ENCODE assay signal across 16 cellular contexts in the genomic region with DNA sequence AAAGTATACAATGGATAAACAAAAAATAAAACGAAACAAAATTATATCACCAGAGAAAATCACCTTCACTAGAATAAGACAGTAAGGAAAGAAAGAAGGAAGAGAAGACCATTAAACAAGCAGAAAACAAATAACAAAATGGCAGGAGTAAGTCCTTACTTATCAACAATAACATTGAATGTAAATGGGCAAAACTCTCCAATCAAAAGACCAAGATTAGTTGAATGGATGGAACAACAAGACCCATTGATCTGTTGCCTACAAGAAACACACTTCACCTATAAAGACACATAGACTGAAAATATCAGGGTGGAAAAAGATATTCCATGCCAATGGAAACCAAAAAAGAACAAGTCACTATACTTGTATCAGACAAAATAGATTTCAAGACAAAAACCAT. TPM values are rescaled to one million over a fixed set of nuclear protein-coding genes. Genes with fewer than 3 reads are reported as not detected.
"Had no signal": no experiment of that assay in that cellular context is flagged by ENCODE, and none has a peak within 500 bp of the region (broad histone marks: within the 10 kb centered on the region; RNA-seq: fewer than 3 reads in every experiment).

No MANE protein-coding gene starts in this region.

RNA-seq across cellular contexts. Expression of a gene that starts 38.4 kb away (rescaled TPM):
- total RNA-seq: naive thymus-derived CD8-positive, alpha-beta T cell; natural killer cell; neural crest cell; occipital lobe; osteoblast; osteocyte; pancreas; progenitor cell of endocrine pancreas; pulmonary artery endothelial cell; renal cortical epithelial cell; right atrium auricular region; right cardiac atrium; sciatic nerve; sigmoid colon; smooth muscle cell had no signal
- polyA plus RNA-seq: naive thymus-derived CD8-positive, alpha-beta T cell; neural cell; right cardiac atrium; smooth muscle cell had no signal
